In the genomic region with DNA sequence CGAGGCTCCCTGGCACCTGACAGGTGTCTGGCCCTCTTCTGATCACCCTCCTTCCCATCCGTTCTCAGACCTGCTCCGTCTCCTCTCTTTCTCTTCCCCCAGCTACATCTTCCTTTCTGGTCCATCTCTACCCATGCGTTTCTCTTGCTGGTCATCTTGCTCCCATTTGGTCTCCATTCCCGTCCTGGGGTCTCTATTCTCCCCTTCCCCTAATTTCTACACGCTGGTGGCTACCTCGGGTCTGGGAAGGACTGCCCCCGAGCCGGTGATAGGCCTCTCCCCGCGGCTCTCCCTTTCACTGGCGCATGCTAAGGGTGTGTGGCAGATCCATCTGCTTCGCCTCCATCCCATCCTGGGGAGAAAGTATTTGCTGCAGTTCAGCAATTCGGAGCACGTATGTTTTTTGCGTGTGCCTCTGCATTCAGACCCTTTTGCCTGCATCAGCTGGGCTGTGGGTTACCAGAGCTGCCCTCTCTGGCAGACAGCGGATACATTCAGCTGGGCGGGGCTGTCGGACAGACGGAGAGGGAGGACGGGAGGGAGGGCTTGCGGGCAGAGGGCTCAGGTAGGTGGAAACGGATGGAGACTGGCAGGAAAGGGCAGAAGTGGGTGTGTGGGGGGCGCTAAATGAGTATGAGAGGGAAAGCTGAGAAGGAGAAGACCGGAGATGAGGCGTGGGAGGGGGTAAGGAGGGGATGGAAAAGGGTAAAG, we compare ENCODE assay signal across 8 cellular contexts. TPM values are rescaled to one million over a fixed set of nuclear protein-coding genes. Genes with fewer than 3 reads are reported as not detected.
A peak's percentile ranks its signal among the peaks of the same experiment; 100 is the strongest.
DNase-seq lines count a peak whose midpoint lies in the region; ATAC-seq and TF ChIP-seq lines count a peak whose summit lies in the region.

No MANE protein-coding gene starts in this region.

- DNase-seq in COLO829 (ENCODE audit: low spot score) (peak; percentile 32), H4 (ENCODE audit: low spot score) (peak; percentile 75), NCI-H748 (lab: John Stamatoyannopoulos, UW; ENCODE audit: unreplicated experiment) (peak; percentile 76), fibroblast of lung (ENCODE audit: low read depth in 2 of 2) (peak; percentile 43 to 59), natural killer cell (peak; percentile 47), tibial artery (no peak), Kasumi-1 (lab: John Stamatoyannopoulos, UW) (no peak)

- H4K20me1 ChIP-seq in fibroblast of lung (ENCODE audit: control insufficient read depth, extremely low read depth, insufficient read depth, low read length), result no peaks in the 10 kb centered on the region

- H3K4me3 ChIP-seq in fibroblast of lung (replicated peaks in 1 of 4; ENCODE audit: control extremely low read depth in 1 of 4, insufficient read depth in 1 of 4, low read depth in 3 of 4, low read length in 4 of 4) (peak overlapping the region; percentile 43 to 69 (median 60)), tibial artery (peak overlapping the region; percentile 57)

- peak; percentile 61 for ATAC-seq in activated T-helper 17 cell treated with anti-CD3 and anti-CD28 coated beads, Interleukin-2, amount 50 U/mL, for 72 hours (replicated peaks)
- ATAC-seq in natural killer cell, result peak; percentile 49 to 58 (median 51)

- H3K9me3 Mint-ChIP-seq in activated T-helper 17 cell treated with anti-CD3 and anti-CD28 coated beads, Interleukin-2, amount 50 U/mL, for 72 hours, result no peaks in the 10 kb centered on the region
- no peaks in the 10 kb centered on the region for H3K9me3 Mint-ChIP-seq in natural killer cell

- H3K4me1 ChIP-seq in fibroblast of lung (ENCODE audit: control insufficient read depth, extremely low read depth, insufficient read depth, low read length) (peaks cover 5% of the 10 kb centered on the region), tibial artery (peaks cover 0 to 27% (median 19%) of the 10 kb centered on the region in 4 donors)

- peak in 1 of 2 donors; percentile 4 for TF ChIP-seq CTCF in fibroblast of lung (conservative IDR thresholded peaks at IDR 0.05 in 1 of 2, IDR thresholded peaks at IDR 0.05 in 1 of 2; ENCODE audit: low read depth in 1 of 2, low read length in 2 of 2)
- TF ChIP-seq CTCF in natural killer cell (IDR thresholded peaks at IDR 0.05), result no peak
- no peak for TF ChIP-seq CTCF in tibial artery (IDR thresholded peaks at IDR 0.05)

- H3K9ac ChIP-seq in fibroblast of lung (ENCODE audit: insufficient read depth, low read length), result no peak overlapping the region

- H2AFZ ChIP-seq in fibroblast of lung (ENCODE audit: low read length), result peak overlapping the region; percentile 17

- H3K4me3 Mint-ChIP-seq in activated T-helper 17 cell treated with anti-CD3 and anti-CD28 coated beads, Interleukin-2, amount 50 U/mL, for 72 hours, result peak overlapping the region; percentile 97
- H3K4me3 Mint-ChIP-seq in natural killer cell, result peak overlapping the region; percentile 99

- H3K36me3 Mint-ChIP-seq in activated T-helper 17 cell treated with anti-CD3 and anti-CD28 coated beads, Interleukin-2, amount 50 U/mL, for 72 hours (ENCODE audit: low read depth), result peaks cover 24% of the 10 kb centered on the region
- H3K36me3 Mint-ChIP-seq in natural killer cell, result no peaks in the 10 kb centered on the region

- H3K9me3 ChIP-seq in fibroblast of lung (ENCODE audit: control insufficient read depth, insufficient read depth, low read depth, low read length) (no peaks in the 10 kb centered on the region), tibial artery (no peaks in the 10 kb centered on the region)

- no peaks in the 10 kb centered on the region for H3K79me2 ChIP-seq in fibroblast of lung (ENCODE audit: control insufficient read depth, insufficient read depth, low read length)

- H3K27me3 ChIP-seq in fibroblast of lung (ENCODE audit: control insufficient read depth, insufficient read depth, low read length) (no peaks in the 10 kb centered on the region), tibial artery (no peaks in the 10 kb centered on the region)

- H3K4me2 ChIP-seq in fibroblast of lung (ENCODE audit: extremely low read depth, insufficient read depth, low read length), result peak overlapping the region; percentile 97

- H3K27me3 Mint-ChIP-seq in activated T-helper 17 cell treated with anti-CD3 and anti-CD28 coated beads, Interleukin-2, amount 50 U/mL, for 72 hours, result no peaks in the 10 kb centered on the region
- no peaks in the 10 kb centered on the region for H3K27me3 Mint-ChIP-seq in natural killer cell (ENCODE audit: low read depth in 2 of 2)

- H3K27ac ChIP-seq in fibroblast of lung (ENCODE audit: insufficient read depth, low read length) (no peak overlapping the region), tibial artery (peak overlapping the region; percentile 76 to 77)

- H3K27ac Mint-ChIP-seq in activated T-helper 17 cell treated with anti-CD3 and anti-CD28 coated beads, Interleukin-2, amount 50 U/mL, for 72 hours, result peak overlapping the region; percentile 90
- peak overlapping the region; percentile 91 to 94 for H3K27ac Mint-ChIP-seq in natural killer cell

- intact Hi-C loops in natural killer cell (cut with micrococcal nuclease), result no loop called here
- intact Hi-C loops in tibial artery (cut with DNase I; ENCODE audit: low total_unique reads), result no loop called here

- H3K36me3 ChIP-seq in fibroblast of lung (ENCODE audit: control insufficient read depth, insufficient read depth, low read length) (no peaks in the 10 kb centered on the region), tibial artery (peaks cover 0 to 20% (median under 1%) of the 10 kb centered on the region in 3 donors)

- H3K4me1 Mint-ChIP-seq in activated T-helper 17 cell treated with anti-CD3 and anti-CD28 coated beads, Interleukin-2, amount 50 U/mL, for 72 hours, result peaks cover 25% of the 10 kb centered on the region
- peaks cover 30 to 53% of the 10 kb centered on the region in 2 donors for H3K4me1 Mint-ChIP-seq in natural killer cell

RNA-seq across cellular contexts. Expression of a gene that starts 0.8 kb away (rescaled TPM):
- total RNA-seq in H4 (2014; rRNA removed; shearing (Covaris generic)), result 40.1 and 60.6 TPM in 2 replicates
- 10 to 100 TPM; 51.8 to 61.9 TPM for total RNA-seq in activated T-helper 17 cell treated with anti-CD3 and anti-CD28 coated beads, Interleukin-2, amount 50 U/mL, for 72 hours
- total RNA-seq in fibroblast of lung (9.5 and 23.5 TPM in 2 replicates), natural killer cell (10 to 100 TPM; 59.7 to 95.5 (median 61.0) TPM)
- 8.3 and 11.9 TPM in 2 replicates for polyA plus RNA-seq in fibroblast of lung
- 5.3 and 9.3 TPM in 2 replicates for polyA plus RNA-seq in fibroblast of lung (2012)
- polyA minus RNA-seq in fibroblast of lung (ENCODE audit: low replicate concordance), result 58.7 and 136 TPM in 2 replicates

RNA-seq across cellular contexts. Expression of a gene that starts 2.3 kb away (rescaled TPM):
- total RNA-seq in H4 (2014; rRNA removed; shearing (Covaris generic)), result 0.88 TPM in 1 of 2 replicates, not detected in the other
- not detected for total RNA-seq in activated T-helper 17 cell treated with anti-CD3 and anti-CD28 coated beads, Interleukin-2, amount 50 U/mL, for 72 hours
- total RNA-seq in fibroblast of lung (0.26 TPM in 1 of 2 replicates, not detected in the other), natural killer cell (not detected)
- not detected in 2 replicates for polyA plus RNA-seq in fibroblast of lung
- polyA plus RNA-seq in fibroblast of lung (2012), result 0.33 and 0.48 TPM in 2 replicates
- not detected in 2 replicates for polyA minus RNA-seq in fibroblast of lung (ENCODE audit: low replicate concordance)

RNA-seq across cellular contexts. Expression of a gene that starts 21.9 kb away (rescaled TPM):
- 21.4 and 46.4 TPM in 2 replicates for total RNA-seq in H4 (2014; rRNA removed; shearing (Covaris generic))
- total RNA-seq in activated T-helper 17 cell treated with anti-CD3 and anti-CD28 coated beads, Interleukin-2, amount 50 U/mL, for 72 hours, result 10 to 100 TPM; 14.0 to 30.6 TPM
- total RNA-seq in fibroblast of lung (34.4 and 64.9 TPM in 2 replicates), natural killer cell (10 to 100 TPM; 29.1 to 35.5 (median 31.0) TPM)
- 26.8 and 46.2 TPM in 2 replicates for polyA plus RNA-seq in fibroblast of lung
- polyA plus RNA-seq in fibroblast of lung (2012), result 24.4 and 63.2 TPM in 2 replicates
- 93.1 and 137 TPM in 2 replicates for polyA minus RNA-seq in fibroblast of lung (ENCODE audit: low replicate concordance)

RNA-seq across cellular contexts. Expression of a gene that starts 38.7 kb away (rescaled TPM):
- total RNA-seq in H4 (2014; rRNA removed; shearing (Covaris generic)), result 71.4 and 104 TPM in 2 replicates
- 1 to 10 TPM; 3.2 to 3.3 TPM for total RNA-seq in activated T-helper 17 cell treated with anti-CD3 and anti-CD28 coated beads, Interleukin-2, amount 50 U/mL, for 72 hours
- total RNA-seq in fibroblast of lung (407 and 650 TPM in 2 replicates), natural killer cell (1 to 10 TPM; 6.4 to 7.8 (median 6.6) TPM)
- polyA plus RNA-seq in fibroblast of lung, result 284 and 617 TPM in 2 replicates
- polyA plus RNA-seq in fibroblast of lung (2012), result 286 and 777 TPM in 2 replicates
- 346 and 748 TPM in 2 replicates for polyA minus RNA-seq in fibroblast of lung (ENCODE audit: low replicate concordance)

RNA-seq across cellular contexts. Expression of a gene that starts 58.5 kb away (rescaled TPM):
- 27.6 and 39.2 TPM in 2 replicates for total RNA-seq in H4 (2014; rRNA removed; shearing (Covaris generic))
- 10 to 100 TPM; 21.4 to 31.4 TPM for total RNA-seq in activated T-helper 17 cell treated with anti-CD3 and anti-CD28 coated beads, Interleukin-2, amount 50 U/mL, for 72 hours
- 23.3 and 28.0 TPM in 2 replicates for total RNA-seq in fibroblast of lung
- polyA plus RNA-seq in fibroblast of lung, result 14.4 and 18.7 TPM in 2 replicates
- 20.6 and 24.0 TPM in 2 replicates for polyA plus RNA-seq in fibroblast of lung (2012)
- polyA minus RNA-seq in fibroblast of lung (ENCODE audit: low replicate concordance), result 21.2 and 31.7 TPM in 2 replicates
- total RNA-seq in natural killer cell, result 10 to 100 TPM; 20.3 to 23.3 (median 22.0) TPM

Comparison
In these comparisons a context has a peak if more than half of its experiments do, and no peak if none do; other contexts are left out.
1. DNase-seq: peak in COLO829 (single experiment), H4 (single experiment), NCI-H748 (single experiment), fibroblast of lung (2 of 2) and natural killer cell (single experiment); none in tibial artery (0 of 2) and Kasumi-1 (0 of 2).